ENCODE assay signal across 1 cellular context in the genomic region with DNA sequence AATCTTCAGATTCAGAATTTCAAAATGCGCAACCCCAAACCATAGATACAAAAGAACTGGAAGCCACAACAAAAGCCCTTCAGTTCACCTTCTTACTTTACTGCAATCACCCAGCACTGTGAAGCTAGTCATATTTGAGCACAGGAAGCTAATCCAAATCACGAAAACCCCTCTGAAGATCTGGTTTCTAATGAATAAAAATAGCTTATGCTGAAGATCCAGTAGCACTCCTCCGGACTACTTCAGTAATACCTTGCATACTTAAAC.
TF ChIP-seq lines count a peak whose summit lies in the region.

No MANE protein-coding gene starts in this region.

TF ChIP-seq in GM12878, 131 proteins besides CTCF, POLR2A, EP300 and RAD21 (continued from another document):
- TF ChIP-seq, protein P1, sequence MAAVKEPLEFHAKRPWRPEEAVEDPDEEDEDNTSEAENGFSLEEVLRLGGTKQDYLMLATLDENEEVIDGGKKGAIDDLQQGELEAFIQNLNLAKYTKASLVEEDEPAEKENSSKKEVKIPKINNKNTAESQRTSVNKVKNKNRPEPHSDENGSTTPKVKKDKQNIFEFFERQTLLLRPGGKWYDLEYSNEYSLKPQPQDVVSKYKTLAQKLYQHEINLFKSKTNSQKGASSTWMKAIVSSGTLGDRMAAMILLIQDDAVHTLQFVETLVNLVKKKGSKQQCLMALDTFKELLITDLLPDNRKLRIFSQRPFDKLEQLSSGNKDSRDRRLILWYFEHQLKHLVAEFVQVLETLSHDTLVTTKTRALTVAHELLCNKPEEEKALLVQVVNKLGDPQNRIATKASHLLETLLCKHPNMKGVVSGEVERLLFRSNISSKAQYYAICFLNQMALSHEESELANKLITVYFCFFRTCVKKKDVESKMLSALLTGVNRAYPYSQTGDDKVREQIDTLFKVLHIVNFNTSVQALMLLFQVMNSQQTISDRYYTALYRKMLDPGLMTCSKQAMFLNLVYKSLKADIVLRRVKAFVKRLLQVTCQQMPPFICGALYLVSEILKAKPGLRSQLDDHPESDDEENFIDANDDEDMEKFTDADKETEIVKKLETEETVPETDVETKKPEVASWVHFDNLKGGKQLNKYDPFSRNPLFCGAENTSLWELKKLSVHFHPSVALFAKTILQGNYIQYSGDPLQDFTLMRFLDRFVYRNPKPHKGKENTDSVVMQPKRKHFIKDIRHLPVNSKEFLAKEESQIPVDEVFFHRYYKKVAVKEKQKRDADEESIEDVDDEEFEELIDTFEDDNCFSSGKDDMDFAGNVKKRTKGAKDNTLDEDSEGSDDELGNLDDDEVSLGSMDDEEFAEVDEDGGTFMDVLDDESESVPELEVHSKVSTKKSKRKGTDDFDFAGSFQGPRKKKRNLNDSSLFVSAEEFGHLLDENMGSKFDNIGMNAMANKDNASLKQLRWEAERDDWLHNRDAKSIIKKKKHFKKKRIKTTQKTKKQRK (IDR thresholded peaks at IDR 0.05; ENCODE audit: low read depth, low read length): no peak
- TF ChIP-seq MTA3 (IDR thresholded peaks at IDR 0.05; ENCODE audit: borderline replicate concordance, low read length): no peak
- TF ChIP-seq RUNX3 (IDR thresholded peaks at IDR 0.05; ENCODE audit: low read length): peak; percentile 60
- TF ChIP-seq TARDBP (IDR thresholded peaks at IDR 0.05; ENCODE audit: borderline replicate concordance): no peak
- TF ChIP-seq TCF7 (IDR thresholded peaks at IDR 0.05; ENCODE audit: borderline replicate concordance): peak; percentile 79; the same call in 1 of the 2 replicates
- no peak for TF ChIP-seq FOS (IDR thresholded peaks at IDR 0.05; ENCODE audit: borderline replicate concordance, extremely low read depth, insufficient read length)
- no peak for TF ChIP-seq NBN (IDR thresholded peaks at IDR 0.05)
- peak; percentile 48; the same call in 1 of the 2 replicates for TF ChIP-seq NFIC (IDR thresholded peaks at IDR 0.05; ENCODE audit: low read depth, low read length)
